In genomic region chr10:46052791-46053375, GRCh38 we compare ENCODE assay signal across 1 cellular context.
TF ChIP-seq lines count a peak whose summit lies in the region.

No MANE protein-coding gene starts in this region.

TF ChIP-seq in HepG2, 621 proteins besides CTCF, POLR2A, EP300 and RAD21 (continues in another document):
- TF ChIP-seq ARID5B (CRISPR knock-in tag; IDR thresholded peaks at IDR 0.05) = no peak
- TF ChIP-seq ZFX (CRISPR knock-in tag; IDR thresholded peaks at IDR 0.05; ENCODE audit: low read depth) = peak; percentile 9; the same call in 1 of the 2 replicates
- TF ChIP-seq ZNF484 (CRISPR knock-in tag; IDR thresholded peaks at IDR 0.05; ENCODE audit: borderline replicate concordance, low read depth) = no peak
- TF ChIP-seq FOXJ3 (CRISPR knock-in tag; IDR thresholded peaks at IDR 0.05; ENCODE audit: borderline replicate concordance) = 0 out of 2 replicates have a peak, but pooled peaks have one; percentile 1
- 0 out of 2 replicates have a peak, but pooled peaks have one; percentile 7 for TF ChIP-seq MED13 (CRISPR knock-in tag; IDR thresholded peaks at IDR 0.05)
- no peak for TF ChIP-seq EZH2 (conservative IDR thresholded peaks at IDR 0.05; ENCODE audit: low read depth, low read length)
- TF ChIP-seq ZNF747 (CRISPR knock-in tag; IDR thresholded peaks at IDR 0.05; ENCODE audit: borderline replicate concordance) = peak; percentile 27; the same call in 1 of the 2 replicates
- TF ChIP-seq MAX (IDR thresholded peaks at IDR 0.05) = peak; percentile 42; the same call in 1 of the 2 replicates
- TF ChIP-seq ZNF576 (CRISPR knock-in tag; IDR thresholded peaks at IDR 0.05) = 0 out of 2 replicates have a peak, but pooled peaks have one; percentile 39
- TF ChIP-seq ZBTB42 (CRISPR knock-in tag; IDR thresholded peaks at IDR 0.05) = 0 out of 2 replicates have a peak, but pooled peaks have one; percentile 35
- TF ChIP-seq TBX3 (IDR thresholded peaks at IDR 0.05; ENCODE audit: borderline replicate concordance) = no peak
- TF ChIP-seq ISL2 (CRISPR knock-in tag; IDR thresholded peaks at IDR 0.05) = 0 out of 2 replicates have a peak, but pooled peaks have one; percentile 5
- 0 out of 2 replicates have a peak, but pooled peaks have one; percentile 30 for TF ChIP-seq ZMAT3 (CRISPR knock-in tag; conservative IDR thresholded peaks at IDR 0.05)
- 0 out of 2 replicates have a peak, but pooled peaks have one; percentile 31 for TF ChIP-seq ZNF788 (CRISPR knock-in tag; IDR thresholded peaks at IDR 0.05; ENCODE audit: borderline replicate concordance)
- no peak for TF ChIP-seq ZBTB40 (IDR thresholded peaks at IDR 0.05)
- peak; percentile 38 for TF ChIP-seq ZBTB40 (CRISPR knock-in tag; IDR thresholded peaks at IDR 0.05)
- 0 out of 2 replicates have a peak, but pooled peaks have one; percentile 6 for TF ChIP-seq ATF7-NPFF (CRISPR knock-in tag; IDR thresholded peaks at IDR 0.05; ENCODE audit: low read depth)
- peak; percentile 20; the same call in 1 of the 2 replicates for TF ChIP-seq SALL1 (CRISPR knock-in tag; IDR thresholded peaks at IDR 0.05)
- peak; percentile 5 for TF ChIP-seq PHF5A (CRISPR knock-in tag; IDR thresholded peaks at IDR 0.05; ENCODE audit: low read depth, unreplicated experiment)
- TF ChIP-seq MEF2D (CRISPR knock-in tag; IDR thresholded peaks at IDR 0.05) = 0 out of 2 replicates have a peak, but pooled peaks have one; percentile 4
- 0 out of 2 replicates have a peak, but pooled peaks have one; percentile 13 for TF ChIP-seq ZNF724P (CRISPR knock-in tag; IDR thresholded peaks at IDR 0.05; ENCODE audit: borderline replicate concordance)
- TF ChIP-seq KLF12 (CRISPR knock-in tag; IDR thresholded peaks at IDR 0.05; ENCODE audit: borderline replicate concordance) = peak; percentile 11; the same call in 1 of the 2 replicates
- TF ChIP-seq ZSCAN31 (CRISPR knock-in tag; IDR thresholded peaks at IDR 0.05; ENCODE audit: low read depth) = peak; percentile 12; the same call in 1 of the 2 replicates
- 0 out of 2 replicates have a peak, but pooled peaks have one; percentile 6 for TF ChIP-seq ZSCAN5A (CRISPR knock-in tag; IDR thresholded peaks at IDR 0.05; ENCODE audit: borderline replicate concordance)
- TF ChIP-seq ZNF816 (CRISPR knock-in tag; IDR thresholded peaks at IDR 0.05; ENCODE audit: borderline replicate concordance) = no peak
- peak; percentile 8 for TF ChIP-seq ZNF18 (CRISPR knock-in tag; IDR thresholded peaks at IDR 0.05; ENCODE audit: insufficient replicate concordance)
- 0 out of 2 replicates have a peak, but pooled peaks have one; percentile 7 for TF ChIP-seq JUND (CRISPR knock-in tag; IDR thresholded peaks at IDR 0.05)
- peak; percentile 29 for TF ChIP-seq TARDBP (CRISPR knock-in tag; IDR thresholded peaks at IDR 0.05)
- TF ChIP-seq ZNF687 (CRISPR knock-in tag; IDR thresholded peaks at IDR 0.05) = peak; percentile 68
- TF ChIP-seq ZFP62 (CRISPR knock-in tag; IDR thresholded peaks at IDR 0.05) = no peak
- TF ChIP-seq POLR2G (IDR thresholded peaks at IDR 0.05; ENCODE audit: low read depth, low read length) = peak; percentile 54; the same call in 1 of the 2 replicates
- 0 out of 2 replicates have a peak, but pooled peaks have one; percentile 0 for TF ChIP-seq ZNF652 (CRISPR knock-in tag; IDR thresholded peaks at IDR 0.05; ENCODE audit: borderline replicate concordance, low read depth)
- TF ChIP-seq ZSCAN20 (CRISPR knock-in tag; IDR thresholded peaks at IDR 0.05; ENCODE audit: borderline replicate concordance) = no peak
- TF ChIP-seq BORCS8-MEF2B (CRISPR knock-in tag; IDR thresholded peaks at IDR 0.05) = 0 out of 2 replicates have a peak, but pooled peaks have one; percentile 16
- no peak for TF ChIP-seq ZNF773 (CRISPR knock-in tag; IDR thresholded peaks at IDR 0.05; ENCODE audit: borderline replicate concordance)
- no peak; the same call in 1 of the 2 replicates for TF ChIP-seq POGZ (CRISPR knock-in tag; IDR thresholded peaks at IDR 0.05)
- no peak for TF ChIP-seq NR2F2 (IDR thresholded peaks at IDR 0.05; ENCODE audit: borderline replicate concordance, low read depth)
- TF ChIP-seq ZNF563 (CRISPR knock-in tag; IDR thresholded peaks at IDR 0.05) = 0 out of 2 replicates have a peak, but pooled peaks have one; percentile 39
- no peak for TF ChIP-seq ZNF232 (CRISPR knock-in tag; IDR thresholded peaks at IDR 0.05; ENCODE audit: borderline replicate concordance)
- peak; percentile 49; the same call in 1 of the 2 replicates for TF ChIP-seq ZFY (CRISPR knock-in tag; IDR thresholded peaks at IDR 0.05)
